In genomic region chr22:31603081-31603525, GRCh38 we compare ENCODE assay signal across 1 cellular context.
TF ChIP-seq lines count a peak whose summit lies in the region.

No MANE protein-coding gene starts in this region.

TF ChIP-seq in K562, 482 proteins besides CTCF, POLR2A, EP300 and RAD21 (continued from another document):
- no peak for TF ChIP-seq THRB (CRISPR knock-in tag; conservative IDR thresholded peaks at IDR 0.05)
- TF ChIP-seq ZNF586 (CRISPR knock-in tag; conservative IDR thresholded peaks at IDR 0.05): no peak
- peak in 1 of 2 experiments; percentile 15; a peak in 1 of 4 replicates for TF ChIP-seq MAZ (CRISPR knock-in tag; conservative IDR thresholded peaks at IDR 0.05 in 1 of 2, IDR thresholded peaks at IDR 0.05 in 1 of 2)
- peak; percentile 55 for TF ChIP-seq RFX1 (IDR thresholded peaks at IDR 0.05)
- TF ChIP-seq ZNF23 (CRISPR knock-in tag; IDR thresholded peaks at IDR 0.05): no peak
- TF ChIP-seq NR3C1 (CRISPR knock-in tag; IDR thresholded peaks at IDR 0.05): no peak
- TF ChIP-seq SMARCC2 (IDR thresholded peaks at IDR 0.05; ENCODE audit: low read depth): no peak
- TF ChIP-seq MBD2 (IDR thresholded peaks at IDR 0.05; ENCODE audit: borderline replicate concordance, low read depth): 0 out of 2 replicates have a peak, but pooled peaks have one; percentile 26
- TF ChIP-seq L3MBTL2 (IDR thresholded peaks at IDR 0.05): peak; percentile 39; the same call in 1 of the 2 replicates
- no peak for TF ChIP-seq SFPQ (IDR thresholded peaks at IDR 0.05; ENCODE audit: low read depth, low read length)
- no peak for TF ChIP-seq SP1 (CRISPR knock-in tag; IDR thresholded peaks at IDR 0.05)
- TF ChIP-seq CXXC5 (CRISPR knock-in tag; IDR thresholded peaks at IDR 0.05): 0 out of 2 replicates have a peak, but pooled peaks have one; percentile 22
- TF ChIP-seq SNAPC5 (CRISPR knock-in tag; IDR thresholded peaks at IDR 0.05): no peak
- no peak for TF ChIP-seq TAF15 (IDR thresholded peaks at IDR 0.05; ENCODE audit: low read depth, low read length)
- no peak for TF ChIP-seq ZC3H8 (IDR thresholded peaks at IDR 0.05)
- no peak for TF ChIP-seq ZNF778 (CRISPR knock-in tag; IDR thresholded peaks at IDR 0.05)
- TF ChIP-seq GATA2 (CRISPR knock-in tag; IDR thresholded peaks at IDR 0.05): peak; percentile 86
- peak; percentile 81 for TF ChIP-seq MYNN (IDR thresholded peaks at IDR 0.05)
- TF ChIP-seq MYNN (CRISPR knock-in tag; IDR thresholded peaks at IDR 0.05): no peak
- no peak for TF ChIP-seq ZEB2 (IDR thresholded peaks at IDR 0.05)
- peak; percentile 64 for TF ChIP-seq SMARCA4 (IDR thresholded peaks at IDR 0.05)
- TF ChIP-seq KDM4B (IDR thresholded peaks at IDR 0.05; ENCODE audit: borderline replicate concordance in 2 of 2, low read depth in 1 of 2): no peak
- TF ChIP-seq ZNF592 (IDR thresholded peaks at IDR 0.05): peak; percentile 66; the same call in 1 of the 2 replicates
- TF ChIP-seq MTA3 (IDR thresholded peaks at IDR 0.05; ENCODE audit: borderline replicate concordance): 0 out of 2 replicates have a peak, but pooled peaks have one; percentile 36
- peak in 1 of 2 experiments; percentile 27; a peak in 1 of 4 replicates for TF ChIP-seq ZNF639 (CRISPR knock-in tag; conservative IDR thresholded peaks at IDR 0.05 in 1 of 2, IDR thresholded peaks at IDR 0.05 in 1 of 2)
- no peak for TF ChIP-seq SIN3A (IDR thresholded peaks at IDR 0.05; ENCODE audit: borderline replicate concordance in 2 of 2, control insufficient read depth in 1 of 2, low read depth in 2 of 2, low read length in 2 of 2)
- TF ChIP-seq BCL6 (CRISPR knock-in tag; IDR thresholded peaks at IDR 0.05): no peak
- peak; percentile 81 for TF ChIP-seq TAL1 (IDR thresholded peaks at IDR 0.05)
- TF ChIP-seq ZNF76 (CRISPR knock-in tag; IDR thresholded peaks at IDR 0.05; ENCODE audit: borderline replicate concordance): no peak
- TF ChIP-seq CTBP1 (IDR thresholded peaks at IDR 0.05; ENCODE audit: borderline replicate concordance): peak; percentile 34; the same call in 1 of the 2 replicates
- peak; percentile 88 for TF ChIP-seq ARID1B (IDR thresholded peaks at IDR 0.05)
- TF ChIP-seq VEZF1 (CRISPR knock-in tag; IDR thresholded peaks at IDR 0.05): peak; percentile 89
- no peak for TF ChIP-seq MXI1 (IDR thresholded peaks at IDR 0.05; ENCODE audit: low read depth, low read length)
- TF ChIP-seq ARID3A (IDR thresholded peaks at IDR 0.05; ENCODE audit: borderline replicate concordance, low read depth, low read length): 0 out of 2 replicates have a peak, but pooled peaks have one; percentile 58
- peak in 1 of 2 experiments; percentile 54; a peak in 1 of 4 replicates for TF ChIP-seq ZMIZ1 (IDR thresholded peaks at IDR 0.05; ENCODE audit: low read depth in 2 of 2, low read length in 2 of 2)
- peak; percentile 91 for TF ChIP-seq TEAD4 (IDR thresholded peaks at IDR 0.05; ENCODE audit: low read length)
- no peak for TF ChIP-seq TEAD4 (CRISPR knock-in tag; IDR thresholded peaks at IDR 0.05; ENCODE audit: borderline replicate concordance)
- peak in 1 of 2 experiments; percentile 33; a peak in 1 of 4 replicates for TF ChIP-seq FOXK2 (conservative IDR thresholded peaks at IDR 0.05 in 1 of 2, IDR thresholded peaks at IDR 0.05 in 1 of 2; ENCODE audit: low read depth in 2 of 2)
- TF ChIP-seq RNF2 (IDR thresholded peaks at IDR 0.05): 0 out of 2 replicates have a peak, but pooled peaks have one; percentile 33
- TF ChIP-seq RCOR1 (IDR thresholded peaks at IDR 0.05; ENCODE audit: borderline replicate concordance in 1 of 2, low read depth in 2 of 2, low read length in 2 of 2): peak in 1 of 2 experiments; percentile 54; a peak in 2 of 4 replicates
- no peak for TF ChIP-seq ZNF707 (CRISPR knock-in tag; conservative IDR thresholded peaks at IDR 0.05)
- TF ChIP-seq SNIP1 (IDR thresholded peaks at IDR 0.05; ENCODE audit: low read depth): no peak
- TF ChIP-seq DPF2 (IDR thresholded peaks at IDR 0.05): peak; percentile 82
